In genomic region chr4:2275546-2276251, GRCh38 we compare ENCODE assay signal across 1 cellular context.
TF ChIP-seq lines count a peak whose summit lies in the region.

No MANE protein-coding gene starts in this region.

TF ChIP-seq in H1, 55 proteins besides CTCF, POLR2A, EP300 and RAD21:
- TF ChIP-seq BACH1 (IDR thresholded peaks at IDR 0.05; ENCODE audit: low read length) (no peak), TAF1 (IDR thresholded peaks at IDR 0.05; ENCODE audit: low read depth, low read length) (no peak), POLR2AphosphoS5 (IDR thresholded peaks at IDR 0.05; ENCODE audit: low read depth, low read length) (no peak), EZH2 (IDR thresholded peaks at IDR 0.05; ENCODE audit: low read depth, low read length, severe bottlenecking) (no peak), TAF7 (optimal IDR thresholded peaks at IDR 0.05; ENCODE audit: borderline replicate concordance, low read depth, low read length) (no peak), YY1 (IDR thresholded peaks at IDR 0.05; ENCODE audit: low read depth, low read length) (no peak), BRCA1 (IDR thresholded peaks at IDR 0.05; ENCODE audit: low read depth, low read length) (no peak), SP2 (IDR thresholded peaks at IDR 0.05; ENCODE audit: low read length) (no peak), TCF12 (IDR thresholded peaks at IDR 0.05; ENCODE audit: low read depth, low read length) (no peak), KDM4A (IDR thresholded peaks at IDR 0.05; ENCODE audit: low read depth, low read length, severe bottlenecking) (no peak), CEBPB (IDR thresholded peaks at IDR 0.05; ENCODE audit: low read depth, low read length) (no peak), RFX5 (IDR thresholded peaks at IDR 0.05; ENCODE audit: borderline replicate concordance, low read depth, low read length) (no peak), RBBP5 (IDR thresholded peaks at IDR 0.05; ENCODE audit: borderline replicate concordance, low read depth, low read length) (no peak), MAX (IDR thresholded peaks at IDR 0.05) (no peak), CHD7 (IDR thresholded peaks at IDR 0.05; ENCODE audit: insufficient replicate concordance, low read length) (no peak), PHF8 (conservative IDR thresholded peaks at IDR 0.05; ENCODE audit: low read depth, low read length) (no peak)
